8 cellular contexts compared by ENCODE assay signal in the genomic region with DNA sequence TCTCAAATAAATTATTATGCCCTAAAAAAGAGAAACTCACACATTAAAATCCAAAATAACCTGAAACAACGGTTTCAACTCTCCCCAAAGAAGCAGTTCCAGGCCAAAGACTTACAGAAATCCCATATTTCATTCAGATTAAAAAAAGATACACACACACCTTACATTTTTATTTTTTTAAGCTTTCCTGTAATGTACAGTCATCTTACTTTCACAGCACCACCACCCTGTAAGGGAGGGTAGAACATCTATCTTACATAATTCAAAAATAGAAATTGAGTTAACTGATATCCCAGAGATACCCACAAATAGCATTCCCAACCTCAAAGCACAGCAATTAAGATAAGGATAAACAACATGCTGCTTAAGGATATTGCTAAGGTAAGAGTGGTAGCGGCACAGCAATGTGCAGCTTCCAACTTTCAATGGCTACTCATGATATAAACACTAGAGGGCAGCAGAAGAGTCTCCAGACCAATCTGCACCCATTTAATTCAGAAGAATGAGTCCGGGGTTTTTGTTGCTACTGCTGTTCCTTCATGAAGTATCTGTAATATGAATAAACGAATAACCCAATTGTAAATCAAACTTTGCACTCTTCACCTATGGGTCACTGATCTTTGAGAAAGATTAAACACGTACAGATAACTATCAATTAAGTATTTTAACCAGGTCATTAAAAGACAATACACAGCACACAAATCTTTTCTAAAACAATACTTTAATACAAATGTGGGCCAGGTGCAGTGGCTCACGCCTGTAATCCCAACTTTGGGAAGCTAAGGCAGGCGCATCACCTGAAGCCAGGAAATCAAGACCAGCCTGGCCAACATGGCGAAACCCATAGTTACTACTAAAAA. TPM values are rescaled to one million over a fixed set of nuclear protein-coding genes. Genes with fewer than 3 reads are reported as not detected.
DNase-seq lines count a peak whose midpoint lies in the region; ATAC-seq and TF ChIP-seq lines count a peak whose summit lies in the region.

No MANE protein-coding gene starts in this region.

- no peak for TF ChIP-seq EP300 in transverse colon (IDR thresholded peaks at IDR 0.05; ENCODE audit: low read depth)

- WGBS in transverse colon (ENCODE audit: low coverage in 1 of 2), 2 donors: 61 to 69% methylated on average over 8 of the region's 8 CpGs

- H3K4me3 Mint-ChIP-seq in natural killer cell: no peak overlapping the region
- no peak overlapping the region for H3K4me3 Mint-ChIP-seq in natural killer cell treated with Interleukin-12 subunit alpha and Interleukin-12 subunit beta and Interleukin-15 and Interleukin-18, amount 100 ng/mL, for 72 hours

- peak overlapping the region; percentile 7 to 37 for H3K27ac Mint-ChIP-seq in natural killer cell
- no peak overlapping the region for H3K27ac Mint-ChIP-seq in natural killer cell treated with Interleukin-12 subunit alpha and Interleukin-12 subunit beta and Interleukin-15 and Interleukin-18, amount 100 ng/mL, for 72 hours

- DNase-seq in natural killer cell (no peak), NCI-H1694 (lab: John Stamatoyannopoulos, UW) (peak; percentile 46), ascending aorta (ENCODE audit: low spot score in 2 of 2) (no peak), islet precursor cell (peak; percentile 27), transverse colon (no peak)
- no peak for DNase-seq in natural killer cell treated with Interleukin-12 subunit alpha and Interleukin-12 subunit beta and Interleukin-15 and Interleukin-18, amount 100 ng/mL, for 72 hours (ENCODE audit: low spot score)

- H3K9me3 Mint-ChIP-seq in natural killer cell: no peaks in the 10 kb centered on the region
- no peaks in the 10 kb centered on the region for H3K9me3 Mint-ChIP-seq in natural killer cell treated with Interleukin-12 subunit alpha and Interleukin-12 subunit beta and Interleukin-15 and Interleukin-18, amount 100 ng/mL, for 72 hours

- TF ChIP-seq CTCF in natural killer cell (IDR thresholded peaks at IDR 0.05): peak; percentile 71
- peak; percentile 53 to 61 (median 57) for TF ChIP-seq CTCF in ascending aorta (IDR thresholded peaks at IDR 0.05)
- TF ChIP-seq CTCF in transverse colon (IDR thresholded peaks at IDR 0.05): peak; percentile 49 to 71 (median 61)

- H3K36me3 Mint-ChIP-seq in natural killer cell: no peaks in the 10 kb centered on the region
- peaks cover 6% of the 10 kb centered on the region for H3K36me3 Mint-ChIP-seq in natural killer cell treated with Interleukin-12 subunit alpha and Interleukin-12 subunit beta and Interleukin-15 and Interleukin-18, amount 100 ng/mL, for 72 hours

- no peaks in the 10 kb centered on the region for H3K27me3 ChIP-seq in ascending aorta
- no peaks in the 10 kb centered on the region for H3K27me3 ChIP-seq in transverse colon

- H3K27ac ChIP-seq in ascending aorta (no peak overlapping the region), transverse colon (peak overlapping the region in 2 of 4 donors; percentile 0 to 18)

- intact Hi-C loops in natural killer cell (cut with micrococcal nuclease): loop anchor here (2.0 kb wide), 1 partner anchor 339 kb away; no protein-coding TSS in a partner anchor
- intact Hi-C loops in ascending aorta (cut with DNase I): loop anchor here (10.0 kb wide), 1 partner anchor 139 kb away; no protein-coding TSS in a partner anchor
- intact Hi-C loops in transverse colon (cut with DNase I; ENCODE audit: low total_unique reads): no loop called here

- H3K36me3 ChIP-seq in ascending aorta (peaks cover 22 to 29% of the 10 kb centered on the region in 2 donors), transverse colon (peaks cover 0 to 21% (median 4%) of the 10 kb centered on the region in 4 donors)

- H3K9me3 ChIP-seq in ascending aorta (no peaks in the 10 kb centered on the region), transverse colon (no peaks in the 10 kb centered on the region)

- ATAC-seq in natural killer cell: peak; percentile 55 to 70 (median 68)
- no peak for ATAC-seq in natural killer cell treated with Interleukin-12 subunit alpha and Interleukin-12 subunit beta and Interleukin-15 and Interleukin-18, amount 100 ng/mL, for 72 hours
- no peak for ATAC-seq in HG02798 (IDR thresholded peaks at IDR 0.05; ENCODE audit: poor library complexity, unreplicated experiment)
- ATAC-seq in GM21786 (IDR thresholded peaks at IDR 0.05; ENCODE audit: unreplicated experiment): no peak

- H3K4me3 ChIP-seq in ascending aorta (no peak overlapping the region), transverse colon (no peak overlapping the region)

- H3K4me1 ChIP-seq in ascending aorta (no peaks in the 10 kb centered on the region), transverse colon (peaks cover 0 to 31% (median 3%) of the 10 kb centered on the region in 4 donors)

- H3K27me3 Mint-ChIP-seq in natural killer cell (ENCODE audit: low read depth in 2 of 2): no peaks in the 10 kb centered on the region
- no peaks in the 10 kb centered on the region for H3K27me3 Mint-ChIP-seq in natural killer cell treated with Interleukin-12 subunit alpha and Interleukin-12 subunit beta and Interleukin-15 and Interleukin-18, amount 100 ng/mL, for 72 hours

- no peak for TF ChIP-seq POLR2A in transverse colon (IDR thresholded peaks at IDR 0.05)

- H3K4me1 Mint-ChIP-seq in natural killer cell: peaks cover 9 to 17% of the 10 kb centered on the region in 2 donors
- H3K4me1 Mint-ChIP-seq in natural killer cell treated with Interleukin-12 subunit alpha and Interleukin-12 subunit beta and Interleukin-15 and Interleukin-18, amount 100 ng/mL, for 72 hours (ENCODE audit: low read depth in 2 of 2): peaks cover 15% of the 10 kb centered on the region in 2 donors

- in situ Hi-C loops in transverse colon (cut with MboI; ENCODE audit: low pct_ligation_motif_present in 1 of 4, low pct_unique_long_range_greater_than_20kb in 1 of 4, low sequenced_read_pairs in 3 of 4): no loop called here

RNA-seq across cellular contexts. Expression of gene GFPT1, which starts 11.3 kb away (rescaled TPM):
- total RNA-seq in natural killer cell: 10 to 100 TPM; 13.9 to 16.4 (median 15.0) TPM
- total RNA-seq in natural killer cell treated with Interleukin-12 subunit alpha and Interleukin-12 subunit beta and Interleukin-15 and Interleukin-18, amount 100 ng/mL, for 72 hours: 10 to 100 TPM; 46.7 to 50.5 TPM
- 25.7 TPM for total RNA-seq in ascending aorta
- total RNA-seq in transverse colon: 100 to 1,000 TPM in 1 of 4 donors, 10 to 100 TPM in 3; 28.4 to 108 (median 46.9) TPM

Comparison
In these comparisons a context has a peak if more than half of its experiments do, and no peak if none do; other contexts are left out.
1. ATAC-seq: peak in natural killer cell (3 of 3); none in natural killer cell treated with Interleukin-12 subunit alpha and Interleukin-12 subunit beta and Interleukin-15 and Interleukin-18, amount 100 ng/mL, for 72 hours (0 of 2), HG02798 (single experiment) and GM21786 (single experiment).
2. H3K27ac Mint-ChIP-seq: peak in natural killer cell (2 of 2); none in natural killer cell treated with Interleukin-12 subunit alpha and Interleukin-12 subunit beta and Interleukin-15 and Interleukin-18, amount 100 ng/mL, for 72 hours (0 of 2).
3. DNase-seq: peak in NCI-H1694 (single experiment) and islet precursor cell (single experiment); none in natural killer cell (single experiment), natural killer cell treated with Interleukin-12 subunit alpha and Interleukin-12 subunit beta and Interleukin-15 and Interleukin-18, amount 100 ng/mL, for 72 hours (single experiment), ascending aorta (0 of 2) and transverse colon (single experiment).
4. Peak in every context shown above with its lines, with median percentiles within 50 percentile points of each other: CTCF ChIP-seq.